ENCODE assay signal across 11 cellular contexts in genomic region chr15:85704720-85705119, GRCh38.
DNase-seq lines count a peak whose midpoint lies in the region; FAIRE-seq and TF ChIP-seq lines count a peak whose summit lies in the region.
"Had no signal": no experiment of that assay in that cellular context is flagged by ENCODE, and none has a peak within 500 bp of the region (broad histone marks: within the 10 kb centered on the region; RNA-seq: fewer than 3 reads in every experiment).

No MANE protein-coding gene starts in this region.

- peak; percentile 65 for FAIRE-seq in endometrium (lab: Jason Lieb, UNC)
- FAIRE-seq: D721Med had no signal

- H4K20me1 ChIP-seq in KMS-11 (ENCODE audit: insufficient read depth) = no peaks in the 10 kb centered on the region

- H3K36me3 ChIP-seq in ACC112 (ENCODE audit: insufficient read depth, low read length) = 0 out of 2 replicates have a peak, but pooled peaks cover 12% of the 10 kb centered on the region
- H3K36me3 ChIP-seq in KMS-11 (ENCODE audit: insufficient read depth) = no peaks in the 10 kb centered on the region
- H3K36me3 ChIP-seq in parathyroid adenoma (ENCODE audit: control insufficient read depth, insufficient read depth, low read length) = no peaks in the 10 kb centered on the region

- H3K27ac ChIP-seq in ACC112 (ENCODE audit: low read depth, low read length) (peak overlapping the region; percentile 55), KMS-11 (peak overlapping the region; percentile 89; the same call in 1 of the 2 replicates), parathyroid adenoma (peak overlapping the region; percentile 29)

- H3K9ac ChIP-seq in KMS-11 (no peak overlapping the region), parathyroid adenoma (no peak overlapping the region)

- DNase-seq in NCI-H2171 (lab: John Stamatoyannopoulos, UW) = no peak
- no peak for DNase-seq in D341Med (ENCODE audit: low spot score)
- no peak for DNase-seq in NCI-H1092 treated with DMSO at 0.1 percent for 48 hours (lab: John Stamatoyannopoulos, UW)
- DNase-seq in epidermal melanocyte (ENCODE audit: insufficient read length, low spot score) = no peak
- DNase-seq: NCI-H2171 treated with DMSO at 0.1 percent for 48 hours, T1000 had no signal

- TF ChIP-seq CTCF in KMS-11 (conservative IDR thresholded peaks at IDR 0.05; ENCODE audit: low read depth, low read length) (no peak), parathyroid adenoma (IDR thresholded peaks at IDR 0.05) (no peak)

- no peaks in the 10 kb centered on the region for H3K79me2 ChIP-seq in ACC112 (ENCODE audit: control insufficient read depth, insufficient read depth, low read length, unreplicated experiment)
- no peaks in the 10 kb centered on the region for H3K79me2 ChIP-seq in KMS-11 (ENCODE audit: insufficient read depth, low read depth)
- H3K79me2 ChIP-seq in parathyroid adenoma = no peaks in the 10 kb centered on the region

- peaks cover 50% of the 10 kb centered on the region for H3K4me1 ChIP-seq in ACC112 (ENCODE audit: control insufficient read depth, insufficient read depth, low read length, unreplicated experiment)
- H3K4me1 ChIP-seq in KMS-11 (ENCODE audit: low read depth, poor library complexity, severe bottlenecking) = peaks cover 77% of the 10 kb centered on the region
- no peaks in the 10 kb centered on the region for H3K4me1 ChIP-seq in parathyroid adenoma

- H3K27me3 ChIP-seq in ACC112 (ENCODE audit: insufficient read depth, low read length) = no peaks in the 10 kb centered on the region
- H3K27me3 ChIP-seq in KMS-11 (ENCODE audit: insufficient read depth, low read depth) = no peaks in the 10 kb centered on the region
- H3K27me3 ChIP-seq in parathyroid adenoma (ENCODE audit: control insufficient read depth, insufficient read depth, low read length) = no peaks in the 10 kb centered on the region

- no peaks in the 10 kb centered on the region for H3K9me3 ChIP-seq in parathyroid adenoma (ENCODE audit: control insufficient read depth, low read length)

- H3K4me3 ChIP-seq in ACC112 (ENCODE audit: low read depth, low read length) (peak overlapping the region; percentile 3; the same call in 1 of the 2 replicates), KMS-11 (IDR thresholded peaks at IDR 0.05; ENCODE audit: insufficient read depth, low read depth, low read length) (no peak overlapping the region), parathyroid adenoma (ENCODE audit: low read depth, low read length) (no peak overlapping the region)

- no peak overlapping the region for H2AFZ ChIP-seq in ACC112 (ENCODE audit: low read length, unreplicated experiment)
- H2AFZ ChIP-seq in KMS-11 (ENCODE audit: low read depth) = no peak overlapping the region
- no peak overlapping the region for H2AFZ ChIP-seq in parathyroid adenoma

- H3K4me2 ChIP-seq in KMS-11 (peak overlapping the region; percentile 56), parathyroid adenoma (ENCODE audit: low read length) (no peak overlapping the region)

Comparison
In these comparisons a context has a peak if more than half of its experiments do, and no peak if none do; other contexts are left out.
1. H3K27ac ChIP-seq: peak in every context shown above with its lines; median percentile 89 in KMS-11; 55 in ACC112; 29 in parathyroid adenoma.